ENCODE assay signal across 11 cellular contexts in the genomic region with DNA sequence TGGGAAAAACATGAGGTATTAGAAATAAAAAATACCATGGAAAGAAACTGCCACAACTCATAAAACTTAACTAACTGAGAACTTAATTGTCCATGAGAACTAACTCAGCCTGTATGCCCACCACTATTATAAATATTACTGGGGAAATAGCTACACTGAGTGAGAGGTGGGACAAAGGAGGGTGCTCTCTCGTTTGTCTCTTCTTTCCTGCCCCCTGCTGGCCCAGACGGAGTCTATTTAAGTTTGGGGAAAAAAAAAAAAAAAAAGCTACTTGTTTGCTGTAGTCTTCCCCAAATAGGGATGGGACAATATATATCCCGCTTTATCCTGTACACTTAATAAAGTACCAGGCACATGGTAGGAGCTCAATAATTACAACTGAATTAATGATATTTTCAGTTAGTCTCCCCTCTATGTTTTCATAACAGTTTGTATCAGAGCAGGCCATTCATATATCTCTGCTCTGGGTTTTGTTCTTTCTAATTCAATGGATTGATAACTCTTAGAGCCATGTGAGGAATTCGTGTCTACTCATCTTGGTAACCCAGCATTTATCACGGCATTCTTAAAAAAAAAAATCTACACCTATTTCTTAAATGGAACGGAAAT.
DNase-seq lines count a peak whose midpoint lies in the region; ATAC-seq, FAIRE-seq and TF ChIP-seq lines count a peak whose summit lies in the region.
"Had no signal": no experiment of that assay in that cellular context is flagged by ENCODE, and none has a peak within 500 bp of the region (broad histone marks: within the 10 kb centered on the region; RNA-seq: fewer than 3 reads in every experiment).

No MANE protein-coding gene starts in this region.

- peak; percentile 42 for TF ChIP-seq CTCF in mesothelial cell of epicardium (IDR thresholded peaks at IDR 0.05; ENCODE audit: unreplicated experiment)

- H3K4me3 ChIP-seq in Karpas-422 (ENCODE audit: low read length) (no peak overlapping the region), adipocyte (ENCODE audit: low read length) (no peak overlapping the region)
- H3K4me3 ChIP-seq: gastroesophageal sphincter, sigmoid colon, thoracic aorta had no signal

- no peak for FAIRE-seq in frontal cortex (lab: Jason Lieb, UNC)

- no peaks in the 10 kb centered on the region for H3K79me2 ChIP-seq in Karpas-422 (ENCODE audit: low read length)

- H3K27me3 ChIP-seq in Karpas-422 (ENCODE audit: low read length), result no peaks in the 10 kb centered on the region
- no peaks in the 10 kb centered on the region for H3K27me3 ChIP-seq in adipocyte (replicated peaks; ENCODE audit: control insufficient read depth, insufficient read depth, low read length)
- H3K27me3 ChIP-seq: gastroesophageal sphincter, sigmoid colon had no signal

- H2AFZ ChIP-seq in Karpas-422 (ENCODE audit: low read length), result no peak overlapping the region

- H3K27ac ChIP-seq in Karpas-422 (ENCODE audit: low read length), result no peak overlapping the region
- H3K27ac ChIP-seq: gastroesophageal sphincter, sigmoid colon, thoracic aorta had no signal

- peaks cover 24% of the 10 kb centered on the region for H3K4me1 Mint-ChIP-seq in mesothelial cell of epicardium

- peaks cover 10% of the 10 kb centered on the region for H3K36me3 Mint-ChIP-seq in mesothelial cell of epicardium

- no peaks in the 10 kb centered on the region for H3K9me2 ChIP-seq in Karpas-422 (replicated peaks; ENCODE audit: insufficient read depth, low read length)

- H3K4me1 ChIP-seq in Karpas-422 (ENCODE audit: low read length), result no peaks in the 10 kb centered on the region
- no peaks in the 10 kb centered on the region for H3K4me1 ChIP-seq in adipocyte (ENCODE audit: control insufficient read depth, insufficient read depth, low read length)
- H3K4me1 ChIP-seq: gastroesophageal sphincter, sigmoid colon had no signal

- peaks cover 27% of the 10 kb centered on the region for H3K9me3 Mint-ChIP-seq in mesothelial cell of epicardium

- DNase-seq in GM03348 (ENCODE audit: low spot score), result peak; percentile 4
- DNase-seq in Karpas-422, result peak; percentile 73
- peak; percentile 37 for DNase-seq in adipocyte (ENCODE audit: low read depth)
- no peak for DNase-seq in mesothelial cell of epicardium (ENCODE audit: low spot score in 2 of 2, unreplicated experiment in 2 of 2)
- no peak for DNase-seq in stimulated activated CD4-positive, alpha-beta T cell treated with anti-CD3 and anti-CD28 coated beads, Interleukin-2, amount 100 ng/mL, for 24 hours
- no peak for DNase-seq in frontal cortex (ENCODE audit: low spot score in 2 of 2)
- DNase-seq: activated T-cell treated with anti-CD3 and anti-CD28 coated beads, Interleukin-2, amount 50 U/mL, for 24 hours; sigmoid colon had no signal

- H3K4me3 Mint-ChIP-seq in mesothelial cell of epicardium, result no peak overlapping the region
- H3K4me3 Mint-ChIP-seq: activated T-cell treated with anti-CD3 and anti-CD28 coated beads, Interleukin-2, amount 50 U/mL, for 24 hours had no signal

- ATAC-seq in HG03095 (IDR thresholded peaks at IDR 0.05; ENCODE audit: unreplicated experiment), result no peak
- ATAC-seq: gastroesophageal sphincter had no signal

- no peak overlapping the region for H3K4me2 ChIP-seq in Karpas-422 (ENCODE audit: low read depth, low read length, poor library complexity, severe bottlenecking)

- H3K27ac Mint-ChIP-seq in mesothelial cell of epicardium, result no peak overlapping the region
- H3K27ac Mint-ChIP-seq: activated T-cell treated with anti-CD3 and anti-CD28 coated beads, Interleukin-2, amount 50 U/mL, for 24 hours had no signal

- no peaks in the 10 kb centered on the region for H3K27me3 Mint-ChIP-seq in mesothelial cell of epicardium (ENCODE audit: low read depth)
- H3K27me3 Mint-ChIP-seq: activated T-cell treated with anti-CD3 and anti-CD28 coated beads, Interleukin-2, amount 50 U/mL, for 24 hours had no signal

- no peak overlapping the region for H3K9ac ChIP-seq in Karpas-422 (ENCODE audit: low read length)
- no peak overlapping the region for H3K9ac ChIP-seq in adipocyte (ENCODE audit: low read length)

- no peaks in the 10 kb centered on the region for H4K20me1 ChIP-seq in Karpas-422 (ENCODE audit: insufficient read depth, low read depth, low read length)

- H3K9me3 ChIP-seq in Karpas-422 (ENCODE audit: low read length), result no peaks in the 10 kb centered on the region
- peaks cover 3% of the 10 kb centered on the region for H3K9me3 ChIP-seq in adipocyte (ENCODE audit: control insufficient read depth, low read length)
- H3K9me3 ChIP-seq: gastroesophageal sphincter, sigmoid colon, thoracic aorta had no signal

- H3K36me3 ChIP-seq in Karpas-422 (ENCODE audit: insufficient read depth, low read length), result no peaks in the 10 kb centered on the region
- no peaks in the 10 kb centered on the region for H3K36me3 ChIP-seq in adipocyte (ENCODE audit: control insufficient read depth, insufficient read depth, low read length, severe bottlenecking)
- H3K36me3 ChIP-seq: gastroesophageal sphincter, sigmoid colon, thoracic aorta had no signal

Comparison
In these comparisons a context has a peak if more than half of its experiments do, and no peak if none do; other contexts are left out.
1. DNase-seq: peak in GM03348 (single experiment), Karpas-422 (single experiment) and adipocyte (single experiment); none in mesothelial cell of epicardium (0 of 2), stimulated activated CD4-positive, alpha-beta T cell treated with anti-CD3 and anti-CD28 coated beads, Interleukin-2, amount 100 ng/mL, for 24 hours (0 of 2) and frontal cortex (0 of 2).